ENCODE assay signal across 20 cellular contexts in genomic region chr9:5392285-5392684, GRCh38.
DNase-seq lines count a peak whose midpoint lies in the region; TF ChIP-seq lines count a peak whose summit lies in the region.
"Had no signal": no experiment of that assay in that cellular context is flagged by ENCODE, and none has a peak within 500 bp of the region (broad histone marks: within the 10 kb centered on the region; RNA-seq: fewer than 3 reads in every experiment).

No MANE protein-coding gene starts in this region.

- CTCF ChIA-PET in RWPE1 (lab: Yijun Ruan, JAX) = no interaction called here

- no peak overlapping the region for H3K27ac ChIP-seq in RWPE1
- H3K27ac ChIP-seq: A549, BLaER1 had no signal

- POLR2A ChIA-PET in RWPE1 (lab: Yijun Ruan, JAX; ENCODE audit: low non-redundant PET) = no interaction called here

- no peak overlapping the region for H3K4me3 ChIP-seq in choroid plexus epithelial cell (ENCODE audit: low read depth, low read length)
- H3K4me3 ChIP-seq: A549, BLaER1, GM23338, HAP-1 had no signal

- DNase-seq in ELR (ENCODE audit: low read depth) (peak; percentile 36), NCI-H1048 (lab: John Stamatoyannopoulos, UW) (peak; percentile 57), choroid plexus epithelial cell (ENCODE audit: low read depth) (peak; percentile 10), iris pigment epithelial cell (ENCODE audit: low read depth) (peak; percentile 21), NCI-H2171 treated with DMSO at 0.1 percent for 48 hours (lab: John Stamatoyannopoulos, UW) (no peak), T-helper 1 cell (no peak), RWPE1 (ENCODE audit: low spot score) (no peak)
- DNase-seq: CD4-positive, alpha-beta T cell; COR-L47; DMS79; KG1; MV-4-11; NCI-H1694 treated with DMSO at 0.1 percent for 48 hours; NCI-H774; NK-92 treated with Interleukin-12 subunit alpha and Interleukin-12 subunit beta, amount 100 ng/mL, for 24 hours; T-cell had no signal

- TF ChIP-seq CTCF in choroid plexus epithelial cell (conservative IDR thresholded peaks at IDR 0.05; ENCODE audit: low read depth, low read length) (no peak), RWPE1 (conservative IDR thresholded peaks at IDR 0.05; ENCODE audit: low read depth) (no peak)

Comparison
In these comparisons a context has a peak if more than half of its experiments do, and no peak if none do; other contexts are left out.
1. DNase-seq: peak in ELR (single experiment), NCI-H1048 (single experiment), choroid plexus epithelial cell (single experiment) and iris pigment epithelial cell (single experiment); none in NCI-H2171 treated with DMSO at 0.1 percent for 48 hours (single experiment), T-helper 1 cell (0 of 5) and RWPE1 (single experiment).